18 cellular contexts compared by ENCODE assay signal in genomic region chr6:108799791-108800190, GRCh38.
"Had no signal": no experiment of that assay in that cellular context is flagged by ENCODE, and none has a peak within 500 bp of the region (broad histone marks: within the 10 kb centered on the region; RNA-seq: fewer than 3 reads in every experiment).

No MANE protein-coding gene starts in this region.

- H3K27ac ChIP-seq: colonic mucosa, hepatocyte, neutrophil had no signal

- H3K36me3 ChIP-seq: colonic mucosa, neutrophil, tibial nerve had no signal

- H3K36me3 Mint-ChIP-seq: activated naive CD4-positive, alpha-beta T cell treated with anti-CD3 and anti-CD28 coated beads, Interleukin-2, amount 50 U/mL, for 72 hours; naive B cell; stimulated activated naive B cell treated with anti-CD40 and anti-IgM and Interleukin-4, amounts not matched to agents 10 μg/mL and 1 μg/mL and 100 μg/mL, for 72 hours had no signal

- H3K9me3 ChIP-seq: colonic mucosa, neutrophil, tibial nerve had no signal

- H3K4me3 Mint-ChIP-seq: naive B cell; stimulated activated naive B cell treated with anti-CD40 and anti-IgM and Interleukin-4, amounts not matched to agents 10 μg/mL and 1 μg/mL and 100 μg/mL, for 72 hours had no signal

- ATAC-seq: activated naive CD4-positive, alpha-beta T cell treated with anti-CD3 and anti-CD28 coated beads, Interleukin-2, amount 50 U/mL, for 72 hours; esophagus mucosa; stimulated activated naive B cell treated with anti-CD40 and anti-IgM and Interleukin-4, amounts not matched to agents 10 μg/mL and 1 μg/mL and 100 μg/mL, for 72 hours had no signal

- H3K27me3 ChIP-seq: colonic mucosa, hepatocyte, tibial nerve had no signal

- H3K4me3 ChIP-seq: colonic mucosa, hepatocyte, lung, tibial nerve had no signal

- H3K9me3 Mint-ChIP-seq: activated naive CD4-positive, alpha-beta T cell treated with anti-CD3 and anti-CD28 coated beads, Interleukin-2, amount 50 U/mL, for 72 hours; naive B cell; stimulated activated naive B cell treated with anti-CD40 and anti-IgM and Interleukin-4, amounts not matched to agents 10 μg/mL and 1 μg/mL and 100 μg/mL, for 72 hours had no signal

- H3K4me1 ChIP-seq: colonic mucosa had no signal

- H3K27ac Mint-ChIP-seq: activated naive CD4-positive, alpha-beta T cell treated with anti-CD3 and anti-CD28 coated beads, Interleukin-2, amount 50 U/mL, for 72 hours; naive B cell; stimulated activated naive B cell treated with anti-CD40 and anti-IgM and Interleukin-4, amounts not matched to agents 10 μg/mL and 1 μg/mL and 100 μg/mL, for 72 hours had no signal

- DNase-seq: activated CD4-positive, alpha-beta T cell treated with anti-CD3 and anti-CD28 coated beads, Interleukin-2, amount 50 U/mL, for 48 hours; activated effector memory CD4-positive, alpha-beta T cell treated with anti-CD3 and anti-CD28 coated beads, Interleukin-2, amount 50 U/mL, for 16 hours; activated T-cell treated with anti-CD3 and anti-CD28 coated beads, Interleukin-2, amount 50 U/mL, for 48 hours; amniotic stem cell; central memory CD4-positive, alpha-beta T cell; colonic mucosa; naive B cell; stimulated activated CD4-positive, alpha-beta T cell treated with anti-CD3 and anti-CD28 coated beads, Interleukin-15, amount 100 ng/mL, for 24 hours; stimulated activated CD4-positive, alpha-beta T cell treated with anti-CD3 and anti-CD28 coated beads, Interleukin-4, amount 100 ng/mL, for 1 hour; stimulated activated naive B cell treated with anti-CD40 and anti-IgM and Interleukin-4, amounts not matched to agents 10 μg/mL and 1 μg/mL and 100 μg/mL, for 72 hours; SW 1271; T-helper 9 cell had no signal
